22 cellular contexts compared by ENCODE assay signal in genomic region chr5:113480243-113480642, GRCh38. TPM values are rescaled to one million over a fixed set of nuclear protein-coding genes. Genes with fewer than 3 reads are reported as not detected.
"Had no signal": no experiment of that assay in that cellular context is flagged by ENCODE, and none has a peak within 500 bp of the region (broad histone marks: within the 10 kb centered on the region; RNA-seq: fewer than 3 reads in every experiment).

No MANE protein-coding gene starts in this region.

- H3K27me3 ChIP-seq: esophagus muscularis mucosa, pancreas, suprapubic skin, thyroid gland, uterus had no signal

- DNase-seq: effector memory CD4-positive, alpha-beta T cell; gastrocnemius medialis; heart right ventricle; hypothalamus; kidney; left cardiac atrium; left ventricle myocardium inferior; lower lobe of right lung; mesenchymal stem cell; naive B cell; occipital lobe; pancreas; right cardiac atrium; stimulated activated CD4-positive, alpha-beta T cell treated with anti-CD3 and anti-CD28 coated beads, Interleukin-4, amount 100 ng/mL, for 1 hour; stimulated activated CD8-positive, alpha-beta memory T cell treated with anti-CD3 and anti-CD28 coated beads, Interleukin-4, amount 100 ng/mL, for 48 hours; stimulated activated naive CD8-positive, alpha-beta T cell treated with anti-CD3 and anti-CD28 coated beads, Interleukin-15, Interleukin-2, amounts not matched to agents 100 U/mL and 50 U/mL, for 24 hours; thyroid gland; uterus had no signal

- H3K27ac ChIP-seq: epithelial cell of prostate, esophagus muscularis mucosa, gastrocnemius medialis, heart right ventricle, left ventricle myocardium inferior, lower lobe of right lung, pancreas, suprapubic skin, thyroid gland, uterus had no signal

- H3K36me3 ChIP-seq: esophagus muscularis mucosa, gastrocnemius medialis, heart right ventricle, left ventricle myocardium inferior, lower lobe of right lung, pancreas, suprapubic skin, thyroid gland, uterus had no signal

- H3K4me3 ChIP-seq: esophagus muscularis mucosa, gastrocnemius medialis, heart right ventricle, left ventricle myocardium inferior, lower lobe of right lung, pancreas, suprapubic skin, thyroid gland, uterus had no signal

- H3K9me3 ChIP-seq: esophagus muscularis mucosa, gastrocnemius medialis, heart right ventricle, left ventricle myocardium inferior, lower lobe of right lung, pancreas, suprapubic skin, thyroid gland, uterus had no signal

- ATAC-seq: gastrocnemius medialis; heart right ventricle; left cardiac atrium; lower lobe of right lung; pancreas; right cardiac atrium; stimulated activated effector memory CD8-positive, alpha-beta T cell treated with anti-CD3 and anti-CD28 coated beads, Interleukin-12 subunit alpha, Interleukin-12 subunit beta, amount 100 ng/mL, for 72 hours; stimulated activated naive CD8-positive, alpha-beta T cell treated with anti-CD3 and anti-CD28 coated beads, Interleukin-15, Interleukin-2, amounts not matched to agents 100 U/mL and 50 U/mL, for 24 hours had no signal

- H3K4me1 ChIP-seq: esophagus muscularis mucosa, gastrocnemius medialis, heart right ventricle, left ventricle myocardium inferior, lower lobe of right lung, pancreas, suprapubic skin, thyroid gland, uterus had no signal

RNA-seq across cellular contexts. Expression of gene TSSK1B, which starts 45.5 kb away (rescaled TPM):
- total RNA-seq: gastrocnemius medialis, left ventricle myocardium inferior, lower lobe of right lung had no signal
